8 cellular contexts compared by ENCODE assay signal in the genomic region with DNA sequence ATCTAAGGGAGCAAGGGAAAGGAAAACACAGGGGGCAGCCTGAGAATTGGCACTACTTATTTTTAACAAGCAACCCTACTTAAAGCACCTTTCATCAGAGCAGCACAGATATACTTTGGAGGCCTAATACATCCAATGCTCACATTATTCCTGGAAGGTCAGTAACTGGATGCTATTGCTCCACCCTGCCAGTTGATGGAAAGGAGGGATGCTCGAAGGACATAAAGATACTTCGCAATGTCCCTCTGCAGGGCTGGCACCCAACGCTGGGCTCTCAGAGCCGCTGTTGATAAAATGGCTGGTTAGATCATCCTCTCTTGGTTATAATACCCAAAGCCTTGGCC.
A peak's percentile ranks its signal among the peaks of the same experiment; 100 is the strongest.
DNase-seq lines count a peak whose midpoint lies in the region; ATAC-seq and TF ChIP-seq lines count a peak whose summit lies in the region.

No MANE protein-coding gene starts in this region.

- H4K20me1 ChIP-seq in GM23338 (replicated peaks; ENCODE audit: insufficient read depth): no peaks in the 10 kb centered on the region

- H3K9me3 Mint-ChIP-seq in GM23338 (no peaks in the 10 kb centered on the region; the same call in 2 of the 3 replicates), endothelial cell (ENCODE audit: unreplicated experiment) (no peaks in the 10 kb centered on the region)
- peaks cover 4% of the 10 kb centered on the region for H3K9me3 Mint-ChIP-seq in activated T-helper 17 cell treated with anti-CD3 and anti-CD28 coated beads, Interleukin-2, amount 50 U/mL, for 72 hours

- H3K4me1 ChIP-seq in GM23338 (ENCODE audit: insufficient read depth) (no peaks in the 10 kb centered on the region; the same call in 1 of the 2 replicates), sigmoid colon (peaks cover 0 to 21% (median 17%) of the 10 kb centered on the region in 4 donors)

- DNase-seq in GM23338 (ENCODE audit: low spot score) (no peak), left ventricle myocardium superior (no peak), sigmoid colon (no peak), NCI-H1105 treated with DMSO at 0.1 percent for 48 hours (lab: John Stamatoyannopoulos, UW) (no peak), endothelial cell (ENCODE audit: low spot score) (no peak)
- no peak for DNase-seq in activated CD4-positive, alpha-beta T cell treated with anti-CD3 and anti-CD28 coated beads for 48 hours

- TF ChIP-seq EP300 in sigmoid colon (IDR thresholded peaks at IDR 0.05): no peak

- H3K79me2 ChIP-seq in GM23338 (replicated peaks; ENCODE audit: insufficient read depth): no peaks in the 10 kb centered on the region

- H3K36me3 Mint-ChIP-seq in GM23338 (ENCODE audit: low read depth) (no peaks in the 10 kb centered on the region), endothelial cell (ENCODE audit: low read depth, unreplicated experiment) (peaks cover 8% of the 10 kb centered on the region)
- H3K36me3 Mint-ChIP-seq in activated T-helper 17 cell treated with anti-CD3 and anti-CD28 coated beads, Interleukin-2, amount 50 U/mL, for 72 hours (ENCODE audit: low read depth): peaks cover 58% of the 10 kb centered on the region

- H3K9me2 ChIP-seq in GM23338 (ENCODE audit: insufficient read depth): peaks cover 13% of the 10 kb centered on the region; the same call in 1 of the 2 replicates

- H3K27me3 Mint-ChIP-seq in GM23338 (ENCODE audit: insufficient read depth, low read depth, poor library complexity) (no peaks in the 10 kb centered on the region), endothelial cell (ENCODE audit: unreplicated experiment) (no peaks in the 10 kb centered on the region)
- no peaks in the 10 kb centered on the region for H3K27me3 Mint-ChIP-seq in activated T-helper 17 cell treated with anti-CD3 and anti-CD28 coated beads, Interleukin-2, amount 50 U/mL, for 72 hours

- H3K27ac Mint-ChIP-seq in GM23338 (peak overlapping the region; percentile 93), endothelial cell (ENCODE audit: unreplicated experiment) (no peak overlapping the region)
- peak overlapping the region; percentile 77 for H3K27ac Mint-ChIP-seq in activated T-helper 17 cell treated with anti-CD3 and anti-CD28 coated beads, Interleukin-2, amount 50 U/mL, for 72 hours

- no peaks in the 10 kb centered on the region for H3F3A ChIP-seq in GM23338 (replicated peaks; ENCODE audit: low read depth)

- 95 to 96% methylated on average over 4 of the region's 4 CpGs for WGBS in sigmoid colon, 2 donors

- H3K4me3 Mint-ChIP-seq in GM23338: no peak overlapping the region
- H3K4me3 Mint-ChIP-seq in activated T-helper 17 cell treated with anti-CD3 and anti-CD28 coated beads, Interleukin-2, amount 50 U/mL, for 72 hours: peak overlapping the region; percentile 52
- no peak overlapping the region for H3K4me3 Mint-ChIP-seq in endothelial cell (ENCODE audit: unreplicated experiment)

- peaks cover 14% of the 10 kb centered on the region for H3K4me1 Mint-ChIP-seq in GM23338
- H3K4me1 Mint-ChIP-seq in activated T-helper 17 cell treated with anti-CD3 and anti-CD28 coated beads, Interleukin-2, amount 50 U/mL, for 72 hours: peaks cover 50% of the 10 kb centered on the region
- H3K4me1 Mint-ChIP-seq in endothelial cell (ENCODE audit: unreplicated experiment): peaks cover 3% of the 10 kb centered on the region

- ATAC-seq in GM23338 (no peak; the same call in 2 of the 3 replicates), left ventricle myocardium superior (peak; percentile 41), GM18519 (IDR thresholded peaks at IDR 0.05; ENCODE audit: low FRiP score, unreplicated experiment) (no peak)
- ATAC-seq in activated T-helper 17 cell treated with anti-CD3 and anti-CD28 coated beads, Interleukin-2, amount 50 U/mL, for 72 hours (replicated peaks): no peak

- TF ChIP-seq POLR2A in sigmoid colon (IDR thresholded peaks at IDR 0.05): no peak

- H3K9me3 ChIP-seq in sigmoid colon: no peaks in the 10 kb centered on the region

- H3K27ac ChIP-seq in GM23338 (ENCODE audit: low read depth) (no peak overlapping the region; the same call in 1 of the 2 replicates), sigmoid colon (peak overlapping the region; percentile 68 to 84 (median 76))

- H3K4me3 ChIP-seq in GM23338 (no peak overlapping the region), sigmoid colon (no peak overlapping the region)

- H3K36me3 ChIP-seq in GM23338 (ENCODE audit: insufficient read depth): no peaks in the 10 kb centered on the region
- no peaks in the 10 kb centered on the region for H3K36me3 ChIP-seq in sigmoid colon

- H3K4me2 ChIP-seq in GM23338: no peak overlapping the region

- H3K27me3 ChIP-seq in GM23338 (ENCODE audit: insufficient read depth) (no peaks in the 10 kb centered on the region), sigmoid colon (no peaks in the 10 kb centered on the region)

- TF ChIP-seq CTCF in GM23338 (conservative IDR thresholded peaks at IDR 0.05; ENCODE audit: low read depth in 2 of 2) (no peak), sigmoid colon (IDR thresholded peaks at IDR 0.05) (no peak), endothelial cell (IDR thresholded peaks at IDR 0.05; ENCODE audit: unreplicated experiment) (no peak)

- no peak overlapping the region for H2AFZ ChIP-seq in GM23338

- intact Hi-C loops in left ventricle myocardium superior (cut with micrococcal nuclease): no loop called here
- intact Hi-C loops in sigmoid colon (cut with DNase I): no loop called here

TF ChIP-seq in GM23338, 12 proteins besides CTCF, POLR2A, EP300 and RAD21 (continues in another document):
- no peak for TF ChIP-seq ZNF462 (CRISPR knock-in tag; IDR thresholded peaks at IDR 0.05)
- TF ChIP-seq CREB1 (CRISPR knock-in tag; IDR thresholded peaks at IDR 0.05; ENCODE audit: low read depth): no peak
- TF ChIP-seq, protein P1, sequence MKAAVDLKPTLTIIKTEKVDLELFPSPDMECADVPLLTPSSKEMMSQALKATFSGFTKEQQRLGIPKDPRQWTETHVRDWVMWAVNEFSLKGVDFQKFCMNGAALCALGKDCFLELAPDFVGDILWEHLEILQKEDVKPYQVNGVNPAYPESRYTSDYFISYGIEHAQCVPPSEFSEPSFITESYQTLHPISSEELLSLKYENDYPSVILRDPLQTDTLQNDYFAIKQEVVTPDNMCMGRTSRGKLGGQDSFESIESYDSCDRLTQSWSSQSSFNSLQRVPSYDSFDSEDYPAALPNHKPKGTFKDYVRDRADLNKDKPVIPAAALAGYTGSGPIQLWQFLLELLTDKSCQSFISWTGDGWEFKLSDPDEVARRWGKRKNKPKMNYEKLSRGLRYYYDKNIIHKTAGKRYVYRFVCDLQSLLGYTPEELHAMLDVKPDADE (IDR thresholded peaks at IDR 0.05): no peak
- TF ChIP-seq EZH2 (IDR thresholded peaks at IDR 0.05; ENCODE audit: low read depth, unreplicated experiment): no peak
